In the genomic region with DNA sequence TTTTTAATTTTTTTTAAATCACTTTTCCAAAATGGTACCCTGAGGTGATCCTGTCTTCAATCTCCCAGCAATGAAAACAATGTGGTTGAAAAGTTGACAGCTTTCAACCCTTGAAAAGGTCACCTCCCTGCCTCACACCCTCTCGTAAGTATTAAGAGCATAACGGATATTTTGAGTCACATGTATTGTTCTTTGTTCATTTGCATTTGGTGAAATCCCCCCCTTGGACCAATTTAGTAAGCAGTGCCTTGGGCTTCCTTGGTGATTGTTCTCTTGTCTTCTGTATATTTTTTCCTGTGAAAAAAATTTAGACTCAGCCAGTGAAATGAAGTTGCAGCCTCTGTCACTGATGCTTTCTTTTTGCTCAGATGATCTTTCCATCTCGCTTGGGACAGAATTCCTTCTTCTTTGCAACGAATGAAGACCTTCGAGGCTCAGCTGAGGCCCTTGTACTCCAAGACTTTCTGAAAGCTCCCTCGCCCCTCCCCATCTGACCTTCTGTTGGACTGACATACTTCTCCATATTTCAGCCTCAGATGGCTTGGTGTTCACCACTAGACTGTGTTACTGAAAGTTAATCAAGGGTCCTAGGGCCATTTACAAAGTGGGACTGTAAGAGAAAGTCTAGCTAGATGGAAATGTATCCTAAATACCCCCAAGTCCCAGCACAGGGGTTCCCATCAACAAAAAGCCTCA, we compare ENCODE assay signal across 8 cellular contexts.
A peak's percentile ranks its signal among the peaks of the same experiment; 100 is the strongest.
DNase-seq lines count a peak whose midpoint lies in the region; ATAC-seq and TF ChIP-seq lines count a peak whose summit lies in the region.

No MANE protein-coding gene starts in this region.

- no peaks in the 10 kb centered on the region for H3K36me3 ChIP-seq in mammary epithelial cell (ENCODE audit: insufficient read depth, low read length)

- peak overlapping the region in 5 of 7 donors; percentile 57 to 93 (median 81) for H3K27ac Mint-ChIP-seq in CD14-positive monocyte

- H3K4me3 Mint-ChIP-seq in CD14-positive monocyte = no peak overlapping the region

- peaks cover 0 to 5% of the 10 kb centered on the region in 2 donors for H3K36me3 Mint-ChIP-seq in CD14-positive monocyte

- 81% methylated on average over 6 of the region's 6 CpGs for WGBS in mammary epithelial cell (ENCODE audit: low coverage, missing lambda C conversion rate)

- H3K4me1 ChIP-seq in mammary epithelial cell (ENCODE audit: insufficient read depth, low read length) = peaks cover 14% of the 10 kb centered on the region

- dilution Hi-C loops in mammary epithelial cell (cut with HindIII; ENCODE audit: low sequenced_read_pairs) = no loop called here

- H3K4me1 Mint-ChIP-seq in CD14-positive monocyte = peaks cover 29% of the 10 kb centered on the region

- intact Hi-C loops in CD14-positive monocyte (cut with micrococcal nuclease) (no loop called here), mammary epithelial cell (cut with micrococcal nuclease) (no loop called here)

- H3K27ac ChIP-seq in mammary epithelial cell (ENCODE audit: insufficient read depth, low read depth, low read length) = no peak overlapping the region

- no peaks in the 10 kb centered on the region for H3K27me3 Mint-ChIP-seq in CD14-positive monocyte (ENCODE audit: low read depth in 3 of 3)

- no TSS peak for BruUV-seq in mammary epithelial cell (replicated peaks; lab: Mats Ljungman, UMichigan)

- H3K9me3 Mint-ChIP-seq in CD14-positive monocyte = peaks cover 0 to 3% (median 0%) of the 10 kb centered on the region in 7 donors

- H3K79me2 ChIP-seq in mammary epithelial cell (ENCODE audit: insufficient read depth, low read length) = no peaks in the 10 kb centered on the region

- no peak for TF ChIP-seq CTCF in CD14-positive monocyte (IDR thresholded peaks at IDR 0.05)
- no peak for TF ChIP-seq CTCF in mammary epithelial cell (conservative IDR thresholded peaks at IDR 0.05 in 1 of 2, IDR thresholded peaks at IDR 0.05 in 1 of 2; ENCODE audit: extremely low read depth in 1 of 2, insufficient read depth in 1 of 2, low read depth in 1 of 2, low read length in 2 of 2)

- DNase-seq in CD14-positive monocyte (ENCODE audit: low spot score) (no peak), mammary epithelial cell (no peak), NCI-H146 (lab: John Stamatoyannopoulos, UW) (no peak), hepatic stellate cell (ENCODE audit: low spot score) (no peak), germinal center (ENCODE audit: low spot score) (no peak)
- DNase-seq in stimulated activated CD8-positive, alpha-beta memory T cell treated with anti-CD3 and anti-CD28 coated beads, Interleukin-4, amount 100 ng/mL, for 48 hours = peak; percentile 56

- peak overlapping the region; percentile 16 for H3K4me2 ChIP-seq in mammary epithelial cell (ENCODE audit: insufficient read depth, low read depth, low read length)

- no peak overlapping the region for H3K4me3 ChIP-seq in mammary epithelial cell (replicated peaks in 1 of 3; ENCODE audit: insufficient read depth in 1 of 3, low read depth in 2 of 3, low read length in 3 of 3)

- peak overlapping the region; percentile 64 for H2AFZ ChIP-seq in mammary epithelial cell (ENCODE audit: low read depth, low read length)

- in situ Hi-C loops in mammary epithelial cell (cut with MboI; ENCODE audit: low sequenced_read_pairs in 2 of 2) = no loop called here

- no peaks in the 10 kb centered on the region for H3K27me3 ChIP-seq in mammary epithelial cell (ENCODE audit: insufficient read depth, low read length)

- no peaks in the 10 kb centered on the region for H4K20me1 ChIP-seq in mammary epithelial cell (ENCODE audit: insufficient read depth, low read length)

- ATAC-seq in GM19395 (IDR thresholded peaks at IDR 0.05; ENCODE audit: unreplicated experiment) (peak; percentile 34), HG03558 (IDR thresholded peaks at IDR 0.05; ENCODE audit: extremely low read depth, unreplicated experiment) (peak; percentile 8)

- CTCF ChIA-PET in mammary epithelial cell (lab: Charles Lee; ENCODE audit: low non-redundant PET) = no interaction called here

- H3K9me3 ChIP-seq in mammary epithelial cell (replicated peaks; ENCODE audit: insufficient read depth, low read length) = no peaks in the 10 kb centered on the region

- H3K9ac ChIP-seq in mammary epithelial cell (ENCODE audit: insufficient read depth, low read length) = no peak overlapping the region
